15 cellular contexts compared by ENCODE assay signal in genomic region chr14:38868415-38869290, GRCh38.
DNase-seq lines count a peak whose midpoint lies in the region; ATAC-seq and TF ChIP-seq lines count a peak whose summit lies in the region.
"Had no signal": no experiment of that assay in that cellular context is flagged by ENCODE, and none has a peak within 500 bp of the region (broad histone marks: within the 10 kb centered on the region; RNA-seq: fewer than 3 reads in every experiment).

No MANE protein-coding gene starts in this region.

- no peaks in the 10 kb centered on the region for H3K4me1 ChIP-seq in PC-3 (ENCODE audit: insufficient read depth, low read length)

- POLR2A ChIA-PET in PC-3 (lab: Charles Lee; ENCODE audit: unreplicated experiment), result no interaction called here

- no peak overlapping the region for H3K4me2 ChIP-seq in PC-3 (ENCODE audit: low read length)

- H4K20me1 ChIP-seq in PC-3 (ENCODE audit: low read length), result no peaks in the 10 kb centered on the region

- H3K9me3 ChIP-seq in PC-3 (ENCODE audit: low read length), result no peaks in the 10 kb centered on the region

- DNase-seq in LNCaP clone FGC (ENCODE audit: low read depth) (peak; percentile 67), PC-3 (no peak), left kidney (ENCODE audit: low read depth, low spot score) (peak; percentile 80), NCI-H82 treated with DMSO at 0.1 percent for 48 hours (lab: John Stamatoyannopoulos, UW; ENCODE audit: unreplicated experiment) (no peak), left ventricle myocardium superior (no peak), NCI-H2171 treated with DMSO at 0.1 percent for 48 hours (lab: John Stamatoyannopoulos, UW) (no peak)
- DNase-seq: activated CD4-positive, alpha-beta T cell treated with anti-CD3 and anti-CD28 coated beads for 48 hours; amygdala; CD8-positive, alpha-beta memory T cell; dermis blood vessel endothelial cell; NCI-H82; SHP77; stimulated activated CD4-positive, alpha-beta T cell treated with anti-CD3 and anti-CD28 coated beads, Interleukin-4, amount 100 ng/mL, for 1 hour had no signal

- H3F3A ChIP-seq in PC-3 (ENCODE audit: low read length, unreplicated experiment), result no peaks in the 10 kb centered on the region

- no peak for TF ChIP-seq CTCF in LNCaP clone FGC (IDR thresholded peaks at IDR 0.05; ENCODE audit: control insufficient read depth, extremely low read depth, insufficient read depth)
- no peak for TF ChIP-seq CTCF in PC-3 (conservative IDR thresholded peaks at IDR 0.05; ENCODE audit: low read depth, low read length)

- intact Hi-C loops in PC-3 (cut with micrococcal nuclease), result loop anchor here (5.0 to 10.0 kb wide), 2 partner anchors 264 to 966 kb away; no protein-coding TSS in a partner anchor
- intact Hi-C loops in left ventricle myocardium superior (cut with micrococcal nuclease), result loop anchor here (5.0 to 10.0 kb wide), 2 partner anchors 144 kb away; no protein-coding TSS in a partner anchor

- peaks cover 9% of the 10 kb centered on the region; the same call in 1 of the 2 replicates for H3K27me3 ChIP-seq in PC-3 (ENCODE audit: low read length)

- CTCF ChIA-PET in PC-3 (lab: Charles Lee), result interaction anchor here (1.5 kb wide), 2 partner anchors 147 kb away, joined by 3 to 6 read pairs; no protein-coding TSS in a partner anchor

- peak; percentile 34 for ATAC-seq in PC-3
- no peak for ATAC-seq in left ventricle myocardium superior
- ATAC-seq: stimulated activated effector memory CD8-positive, alpha-beta T cell treated with anti-CD3 and anti-CD28 coated beads, Interleukin-12 subunit alpha, Interleukin-12 subunit beta, amount 100 ng/mL, for 72 hours had no signal

- H3K4me3 ChIP-seq in LNCaP clone FGC (ENCODE audit: low read depth, low read length) (peak overlapping the region; percentile 33; the same call in 1 of the 2 replicates), PC-3 (ENCODE audit: low read length) (no peak overlapping the region)

- H3K9ac ChIP-seq in PC-3 (ENCODE audit: low read length), result no peak overlapping the region

- no peaks in the 10 kb centered on the region for H3K79me2 ChIP-seq in PC-3 (ENCODE audit: low read length)

- H3K36me3 ChIP-seq in PC-3 (ENCODE audit: low read depth, low read length), result no peaks in the 10 kb centered on the region

- no TSS peak for BruUV-seq in PC-3 (replicated peaks; lab: Mats Ljungman, UMichigan)

- H3K27ac ChIP-seq in PC-3 (ENCODE audit: low read length) (no peak overlapping the region), temporal lobe (ENCODE audit: low read depth, low read length) (peak overlapping the region; percentile 57)

- H2AFZ ChIP-seq in PC-3 (ENCODE audit: low read length), result no peak overlapping the region; the same call in 1 of the 2 replicates

- no peaks in the 10 kb centered on the region for H3K9me2 ChIP-seq in PC-3 (replicated peaks; ENCODE audit: low read length)

Comparison
In these comparisons a context has a peak if more than half of its experiments do, and no peak if none do; other contexts are left out.
1. DNase-seq: peak in LNCaP clone FGC (single experiment) and left kidney (single experiment); none in PC-3 (single experiment), NCI-H82 treated with DMSO at 0.1 percent for 48 hours (single experiment), left ventricle myocardium superior (single experiment) and NCI-H2171 treated with DMSO at 0.1 percent for 48 hours (single experiment).